Comparison of ENCODE assay signal across 28 cellular contexts in the genomic region with DNA sequence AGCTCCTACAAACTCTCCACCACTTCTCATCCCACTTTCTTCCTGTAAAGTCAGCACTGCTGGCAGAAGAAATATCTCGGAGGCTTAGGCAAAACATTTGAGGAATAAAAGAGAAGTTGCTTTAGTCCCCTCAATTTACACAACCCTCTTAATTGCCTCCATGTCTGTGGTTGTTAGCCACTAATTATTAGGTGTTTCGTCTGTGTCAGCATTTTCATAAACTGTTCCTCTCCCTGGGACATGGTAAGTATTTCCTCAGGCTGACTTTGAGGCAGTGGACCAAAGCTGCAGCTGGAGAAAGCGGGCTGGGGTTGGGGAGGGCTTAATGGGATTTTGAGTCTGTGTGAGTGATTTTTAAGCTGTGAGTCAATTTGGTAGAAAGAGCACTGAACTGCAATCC. TPM values are rescaled to one million over a fixed set of nuclear protein-coding genes. Genes with fewer than 3 reads are reported as not detected.
DNase-seq lines count a peak whose midpoint lies in the region; ATAC-seq, FAIRE-seq and TF ChIP-seq lines count a peak whose summit lies in the region.
"Had no signal": no experiment of that assay in that cellular context is flagged by ENCODE, and none has a peak within 500 bp of the region (broad histone marks: within the 10 kb centered on the region; RNA-seq: fewer than 3 reads in every experiment).

No MANE protein-coding gene starts in this region.

- H3K14ac ChIP-seq in IMR-90 (replicated peaks; ENCODE audit: low read depth, low read length), result no peak overlapping the region; the same call in none of the 2 replicates

- H4K20me1 ChIP-seq in IMR-90 (ENCODE audit: insufficient read depth, low read length), result no peaks in the 10 kb centered on the region

- H3K18ac ChIP-seq in IMR-90 (ENCODE audit: low read depth, low read length), result no peak overlapping the region

- H3K27me3 Mint-ChIP-seq in endodermal cell (ENCODE audit: insufficient read depth), result peaks cover 22% of the 10 kb centered on the region
- peaks cover 40% of the 10 kb centered on the region for H3K27me3 Mint-ChIP-seq in type B pancreatic cell
- peaks cover 30% of the 10 kb centered on the region for H3K27me3 Mint-ChIP-seq in CD8-positive, alpha-beta T cell (ENCODE audit: low read depth)

- BruUV-seq in IMR-90 (replicated peaks; lab: Mats Ljungman, UMichigan), result no TSS peak

- H3K4me3 Mint-ChIP-seq in endodermal cell (no peak overlapping the region), type B pancreatic cell (no peak overlapping the region)
- H3K4me3 Mint-ChIP-seq in CD8-positive, alpha-beta T cell, result no peak overlapping the region
- H3K4me3 Mint-ChIP-seq: B cell; CD8-positive, alpha-beta memory T cell; T-helper 1 cell treated with Interleukin-12 subunit alpha and Interleukin-12 subunit beta and Interleukin-4 antibody, amounts not matched to agents 30 μg/mL and 1 μg/mL, for 36 hours had no signal

- H2BK5ac ChIP-seq in IMR-90 (ENCODE audit: low read depth, low read length, poor library complexity, severe bottlenecking), result no peak overlapping the region

- no peak overlapping the region for H3K23ac ChIP-seq in IMR-90 (ENCODE audit: low read depth, low read length)

- no peak for TF ChIP-seq CTCF in IMR-90 (conservative IDR thresholded peaks at IDR 0.05; ENCODE audit: low read depth, low read length)
- TF ChIP-seq CTCF in endodermal cell (conservative IDR thresholded peaks at IDR 0.05), result no peak
- TF ChIP-seq CTCF in type B pancreatic cell (conservative IDR thresholded peaks at IDR 0.05), result no peak
- TF ChIP-seq CTCF in CD8-positive, alpha-beta T cell (IDR thresholded peaks at IDR 0.05), result no peak

- POLR2A ChIA-PET in IMR-90 (lab: Charles Lee; ENCODE audit: unreplicated experiment), result no interaction called here
- POLR2A ChIA-PET in CD8-positive, alpha-beta T cell (lab: Charles Lee), result no interaction called here

- H2BK120ac ChIP-seq in IMR-90 (ENCODE audit: low read depth, low read length), result 0 out of 2 replicates have a peak overlapping the region, but pooled peaks have one; percentile 35

- H3K9me3 Mint-ChIP-seq in endodermal cell (peaks cover 6% of the 10 kb centered on the region), type B pancreatic cell (peaks cover 4% of the 10 kb centered on the region)
- H3K9me3 Mint-ChIP-seq in CD8-positive, alpha-beta T cell, result peaks cover 9% of the 10 kb centered on the region

- CTCF ChIA-PET in IMR-90 (lab: Yijun Ruan, JAX), result interaction anchor here (1.1 to 2.5 kb wide), 2 partner anchors 8 to 26 kb away, joined by 3 to 8 read pairs; no protein-coding TSS in a partner anchor
- CTCF ChIA-PET in CD8-positive, alpha-beta T cell (lab: Charles Lee), result interaction anchor here (0.5 to 1.6 kb wide), 4 partner anchors 9 to 26 kb away, joined by 3 to 5 read pairs (median 3); no protein-coding TSS in a partner anchor

- ATAC-seq in IMR-90 (ENCODE audit: low read depth), result peak; percentile 46; the same call in 1 of the 2 replicates
- no peak for ATAC-seq in HG02885 (IDR thresholded peaks at IDR 0.05; ENCODE audit: poor library complexity, unreplicated experiment)
- ATAC-seq in CD8-positive, alpha-beta T cell, result no peak

- no peaks in the 10 kb centered on the region for H3K36me3 ChIP-seq in IMR-90 (ENCODE audit: control insufficient read depth, insufficient read depth, low read length)
- H3K36me3 ChIP-seq in endodermal cell (ENCODE audit: control insufficient read depth, insufficient read depth, low read length), result no peaks in the 10 kb centered on the region
- no peaks in the 10 kb centered on the region for H3K36me3 ChIP-seq in small intestine (ENCODE audit: control insufficient read depth in 2 of 2, insufficient read depth in 2 of 2, low read length in 2 of 2)
- no peaks in the 10 kb centered on the region for H3K36me3 ChIP-seq in CD8-positive, alpha-beta T cell (ENCODE audit: insufficient read depth, low read length)
- H3K36me3 ChIP-seq: Peyer's patch had no signal

- H3K27me3 ChIP-seq in IMR-90 (ENCODE audit: control insufficient read depth, insufficient read depth, low read length), result no peaks in the 10 kb centered on the region
- H3K27me3 ChIP-seq in endodermal cell (ENCODE audit: control insufficient read depth, insufficient read depth, low read length, poor library complexity, severe bottlenecking), result no peaks in the 10 kb centered on the region
- no peaks in the 10 kb centered on the region for H3K27me3 ChIP-seq in small intestine (ENCODE audit: control insufficient read depth in 2 of 2, insufficient read depth in 2 of 2, low read length in 2 of 2)
- H3K27me3 ChIP-seq in CD8-positive, alpha-beta T cell (ENCODE audit: insufficient read depth, low read length), result no peaks in the 10 kb centered on the region
- H3K27me3 ChIP-seq: Peyer's patch had no signal

- peak overlapping the region; percentile 61; the same call in 2 of the 3 replicates for H2BK15ac ChIP-seq in IMR-90 (ENCODE audit: low read depth, low read length)

- no peak for TF ChIP-seq RAD21 in IMR-90 (IDR thresholded peaks at IDR 0.05; ENCODE audit: low read length)

- no peak overlapping the region for H4K8ac ChIP-seq in IMR-90 (ENCODE audit: low read depth in 2 of 2, low read length in 2 of 2)

- no peak overlapping the region for H2AFZ ChIP-seq in IMR-90 (replicated peaks; ENCODE audit: low read length, poor library complexity)

- H2BK20ac ChIP-seq in IMR-90 (ENCODE audit: low read depth, low read length), result no peak overlapping the region; the same call in 1 of the 2 replicates

- WGBS in IMR-90 (ENCODE audit: extremely low coverage in 2 of 2, insufficient read length in 1 of 2), 2 experiments, result no CpG with 5 or more reads among the region's 3 CpGs
- 84% methylated on average over 3 of the region's 3 CpGs; no CpG with 5 or more reads in 1 of the 2 experiments for whole genome bisulfite sequencing in endodermal cell (ENCODE audit: insufficient coverage in 1 of 2, insufficient read length in 1 of 2), 2 experiments
- 68 to 86% (median 78%) methylated on average over 3 of the region's 3 CpGs for WGBS in small intestine, 3 donors

- no peak for TF ChIP-seq POLR2A in IMR-90 (IDR thresholded peaks at IDR 0.05; ENCODE audit: low read depth, low read length)

- no peak for FAIRE-seq in small intestine (lab: Jason Lieb, UNC)
- FAIRE-seq: GM12891, H54 had no signal

- H3K56ac ChIP-seq in IMR-90 (ENCODE audit: extremely low read depth, insufficient read depth, low read length), result no peak overlapping the region

- H3K79me1 ChIP-seq in IMR-90 (ENCODE audit: low read depth in 1 of 2, low read length in 2 of 2), result no peaks in the 10 kb centered on the region

- H3K9me1 ChIP-seq in IMR-90 (ENCODE audit: insufficient read depth, low read length), result peaks cover 11% of the 10 kb centered on the region; the same call in 1 of the 2 replicates

- H3K27ac Mint-ChIP-seq in endodermal cell (no peak overlapping the region), type B pancreatic cell (no peak overlapping the region)
- no peak overlapping the region for H3K27ac Mint-ChIP-seq in CD8-positive, alpha-beta T cell
- H3K27ac Mint-ChIP-seq: B cell; CD8-positive, alpha-beta memory T cell; T-helper 1 cell treated with Interleukin-12 subunit alpha and Interleukin-12 subunit beta and Interleukin-4 antibody, amounts not matched to agents 30 μg/mL and 1 μg/mL, for 36 hours had no signal

- H3K9ac ChIP-seq in IMR-90 (ENCODE audit: low read depth, low read length) (no peak overlapping the region), endodermal cell (ENCODE audit: extremely low read depth, low read length, poor library complexity, severe bottlenecking) (no peak overlapping the region)
- H3K9ac ChIP-seq: SK-N-SH had no signal

- H3K9me3 ChIP-seq in IMR-90 (ENCODE audit: control insufficient read depth, insufficient read depth, low read length) (peaks cover 6% of the 10 kb centered on the region), endodermal cell (ENCODE audit: control insufficient read depth, low read length) (peaks cover 15% of the 10 kb centered on the region), small intestine (ENCODE audit: control insufficient read depth, low read depth) (no peaks in the 10 kb centered on the region)
- H3K9me3 ChIP-seq in CD8-positive, alpha-beta T cell (ENCODE audit: low read length), result no peaks in the 10 kb centered on the region
- H3K9me3 ChIP-seq: SK-N-SH had no signal

- H3K4me3 ChIP-seq in IMR-90 (ENCODE audit: insufficient read depth, low read depth, low read length) (no peak overlapping the region), endodermal cell (ENCODE audit: low read length) (no peak overlapping the region), small intestine (ENCODE audit: low read depth in 1 of 2, low read length in 2 of 2) (no peak overlapping the region)
- H3K4me3 ChIP-seq in CD8-positive, alpha-beta T cell (ENCODE audit: low read depth, low read length), result no peak overlapping the region
- H3K4me3 ChIP-seq: Peyer's patch had no signal

- dilution Hi-C loops in IMR-90 (cut with HindIII; ENCODE audit: low sequenced_read_pairs, unreplicated experiment), result no loop called here

- H3K27ac ChIP-seq in IMR-90 (ENCODE audit: insufficient read depth, low read length) (no peak overlapping the region), endodermal cell (ENCODE audit: low read depth, low read length) (no peak overlapping the region), small intestine (ENCODE audit: low read depth in 1 of 2, low read length in 1 of 2) (no peak overlapping the region)
- no peak overlapping the region for H3K27ac ChIP-seq in CD8-positive, alpha-beta T cell (ENCODE audit: low read depth, low read length)
- H3K27ac ChIP-seq: C4-2B, Peyer's patch had no signal

- in situ Hi-C loops in IMR-90 (cut with MboI; ENCODE audit: low sequenced_read_pairs), result no loop called here

- no peak overlapping the region; the same call in 1 of the 2 replicates for H2AK5ac ChIP-seq in IMR-90 (ENCODE audit: low read depth, low read length)

- no peak overlapping the region for H2AK9ac ChIP-seq in IMR-90 (replicated peaks; ENCODE audit: low read depth, low read length, poor library complexity)

- H3K36me3 Mint-ChIP-seq in endodermal cell (ENCODE audit: low read depth), result no peaks in the 10 kb centered on the region
- no peaks in the 10 kb centered on the region for H3K36me3 Mint-ChIP-seq in type B pancreatic cell
- no peaks in the 10 kb centered on the region for H3K36me3 Mint-ChIP-seq in CD8-positive, alpha-beta T cell

- no peak overlapping the region for H3K4me2 ChIP-seq in IMR-90 (ENCODE audit: low read depth, low read length)
- H3K4me2 ChIP-seq: SK-N-SH had no signal

- intact Hi-C loops in IMR-90 (cut with micrococcal nuclease), result no loop called here
- intact Hi-C loops in CD8-positive, alpha-beta T cell (cut with DNase I, micrococcal nuclease), result no loop called here

- H4K91ac ChIP-seq in IMR-90 (ENCODE audit: insufficient read depth, low read depth, low read length), result peak overlapping the region; percentile 32; the same call in 1 of the 2 replicates

- DNase-seq in IMR-90 (peak; percentile 29), NOMO-1 (lab: John Stamatoyannopoulos, UW; ENCODE audit: unreplicated experiment in 2 of 2) (peak; percentile 61 to 70), endodermal cell (peak; percentile 34), type B pancreatic cell (ENCODE audit: extremely low spot score, unreplicated experiment) (peak; percentile 22), small intestine (no peak)
- no peak for DNase-seq in CD8-positive, alpha-beta T cell
- DNase-seq: CD8-positive, alpha-beta memory T cell; DMS 273 treated with DMSO at 0.1 percent for 48 hours; DMS79; EL; GF-D8; KG1; MM.1S; NCI-H187; NCI-H2081 treated with DMSO at 0.1 percent for 48 hours; NCI-H2171 treated with DMSO at 0.1 percent for 48 hours; NCI-H345; NCI-H510A treated with DMSO at 0.1 percent for 48 hours; OCI-M1; Peyer's patch; SK-N-SH; SW 1271 had no signal

- H3K4ac ChIP-seq in IMR-90 (ENCODE audit: low read depth, low read length), result no peak overlapping the region

- no peak overlapping the region for H4K5ac ChIP-seq in IMR-90 (ENCODE audit: low read depth, low read length)

- no peaks in the 10 kb centered on the region for H3K4me1 Mint-ChIP-seq in endodermal cell
- H3K4me1 Mint-ChIP-seq in type B pancreatic cell (ENCODE audit: unreplicated experiment), result no peaks in the 10 kb centered on the region
- H3K4me1 Mint-ChIP-seq in CD8-positive, alpha-beta T cell (ENCODE audit: low read depth), result no peaks in the 10 kb centered on the region
- H3K4me1 Mint-ChIP-seq: B cell; CD8-positive, alpha-beta memory T cell had no signal

- H3K4me1 ChIP-seq in IMR-90 (ENCODE audit: control insufficient read depth, insufficient read depth, low read length) (peaks cover 13% of the 10 kb centered on the region; the same call in 1 of the 2 replicates), endodermal cell (ENCODE audit: control insufficient read depth, insufficient read depth, low read length) (no peaks in the 10 kb centered on the region), small intestine (ENCODE audit: control insufficient read depth in 2 of 2, insufficient read depth in 1 of 2, low read depth in 1 of 2, low read length in 1 of 2) (no peaks in the 10 kb centered on the region)
- no peaks in the 10 kb centered on the region for H3K4me1 ChIP-seq in CD8-positive, alpha-beta T cell (ENCODE audit: insufficient read depth, low read length)
- H3K4me1 ChIP-seq: Peyer's patch had no signal

RNA-seq across cellular contexts. Expression of a gene that starts 13.1 kb away (rescaled TPM):
- total RNA-seq in IMR-90 (2012; rRNA removed) (23.1 and 46.9 TPM in 2 replicates), endodermal cell (10 to 100 TPM; 59.8 to 72.3 TPM), type B pancreatic cell (ENCODE audit: low replicate concordance) (34.6 and 43.1 TPM in 2 replicates)
- polyA plus RNA-seq in IMR-90 (2012; rRNA removed) (36.0 and 41.1 TPM in 2 replicates), small intestine (10 to 100 TPM; 42.2 to 49.2 (median 44.7) TPM)
- 6.2 and 23.5 TPM in 2 replicates for polyA plus RNA-seq in IMR-90 (2012; cell fraction: cytosol; rRNA removed)
- 2.0 and 11.3 TPM in 2 replicates for polyA plus RNA-seq in IMR-90 (2012; cell fraction: nucleus; rRNA removed; ENCODE audit: low replicate concordance)
- polyA plus RNA-seq in endodermal cell (2013, experiment 1 of 2), result 48.9 TPM
- 45.7 TPM for polyA plus RNA-seq in endodermal cell (2013, experiment 2 of 2)
- total RNA-seq in CD8-positive, alpha-beta T cell, result 10 to 100 TPM; 12.6 to 14.3 TPM

Comparison
In these comparisons a context has a peak if more than half of its experiments do, and no peak if none do; other contexts are left out.
1. DNase-seq: peak in IMR-90 (single experiment), NOMO-1 (2 of 2), endodermal cell (single experiment) and type B pancreatic cell (single experiment); none in small intestine (single experiment) and CD8-positive, alpha-beta T cell (0 of 7).